ENCODE assay signal across 13 cellular contexts in genomic region chr19:10114651-10115391, GRCh38. TPM values are rescaled to one million over a fixed set of nuclear protein-coding genes. Genes with fewer than 3 reads are reported as not detected.
DNase-seq lines count a peak whose midpoint lies in the region; ATAC-seq lines count a peak whose summit lies in the region.
"Had no signal": no experiment of that assay in that cellular context is flagged by ENCODE, and none has a peak within 500 bp of the region (broad histone marks: within the 10 kb centered on the region; RNA-seq: fewer than 3 reads in every experiment).

No MANE protein-coding gene starts in this region.

- H3K9me2 ChIP-seq in GM23248 (ENCODE audit: insufficient read depth), result no peaks in the 10 kb centered on the region

- no peaks in the 10 kb centered on the region for H3K9me3 ChIP-seq in GM23248 (ENCODE audit: low read depth)
- H3K9me3 ChIP-seq: upper lobe of left lung had no signal

- H3K27ac ChIP-seq in GM23248, result no peak overlapping the region
- H3K27ac ChIP-seq: coronary artery, upper lobe of left lung had no signal

- H3K27me3 ChIP-seq in GM23248 (replicated peaks; ENCODE audit: insufficient read depth), result no peaks in the 10 kb centered on the region
- H3K27me3 ChIP-seq: upper lobe of left lung had no signal

- ATAC-seq in GM21723 (IDR thresholded peaks at IDR 0.05; ENCODE audit: unreplicated experiment), result no peak

- no peak overlapping the region for H3K4me3 ChIP-seq in GM23248
- H3K4me3 ChIP-seq: coronary artery, upper lobe of left lung had no signal

- H3K4me1 ChIP-seq in GM23248 (ENCODE audit: insufficient read depth), result peaks cover 4% of the 10 kb centered on the region; the same call in 1 of the 2 replicates

- peaks cover 30% of the 10 kb centered on the region for H3F3A ChIP-seq in GM23248 (ENCODE audit: insufficient read depth)

- no peak overlapping the region for H3K4me2 ChIP-seq in GM23248 (ENCODE audit: unreplicated experiment)

- DNase-seq in activated CD4-positive, alpha-beta T cell treated with anti-CD3 and anti-CD28 coated beads for 48 hours, result peak; percentile 48
- no peak for DNase-seq in activated CD4-positive, alpha-beta T cell treated with anti-CD3 and anti-CD28 coated beads, Interleukin-2, amount 50 U/mL, for 1 hour
- DNase-seq in GM23248, result peak; percentile 34
- peak; percentile 29 for DNase-seq in activated CD8-positive, alpha-beta memory T cell treated with anti-CD3 and anti-CD28 coated beads, Interleukin-2, amount 50 U/mL, for 4 hours
- DNase-seq in posterior vena cava (ENCODE audit: low spot score), result peak; percentile 68
- no peak for DNase-seq in NCI-H1105 treated with DMSO at 0.1 percent for 48 hours (lab: John Stamatoyannopoulos, UW)
- no peak for DNase-seq in CD1c-positive myeloid dendritic cell (ENCODE audit: extremely low spot score)
- DNase-seq: activated effector memory CD4-positive, alpha-beta T cell treated with anti-CD3 and anti-CD28 coated beads, Interleukin-2, amount 50 U/mL, for 16 hours; NCI-H524 treated with DMSO at 0.1 percent for 48 hours had no signal

- no peak overlapping the region for H3K9ac ChIP-seq in GM23248

- WGBS in GM23248 (ENCODE audit: low coverage in 1 of 2, low lambda C conversion rate in 2 of 2, missing lambda C conversion rate in 2 of 2), 2 experiments, result 79 to 82% methylated on average over 21 to 26 of the region's 26 CpGs

- H3K36me3 ChIP-seq in GM23248 (ENCODE audit: low read depth), result peaks cover 9% of the 10 kb centered on the region; the same call in 1 of the 2 replicates

- intact Hi-C loops in posterior vena cava (cut with DNase I), result loop anchor here (10.0 kb wide), 1 partner anchor 130 kb away; no protein-coding TSS in a partner anchor

- in situ Hi-C loops in GM23248 (cut with MboI), result no loop called here

- no peak overlapping the region for H2AFZ ChIP-seq in GM23248

- no peaks in the 10 kb centered on the region for H4K20me1 ChIP-seq in GM23248 (ENCODE audit: insufficient read depth)

- H3K79me2 ChIP-seq in GM23248 (ENCODE audit: insufficient read depth), result peaks cover 36% of the 10 kb centered on the region

RNA-seq across cellular contexts. Expression of gene P2RY11, which starts 3.3 kb away (rescaled TPM):
- 2.9 and 6.3 TPM in 2 replicates for total RNA-seq in GM23248 (2014; rRNA removed; shearing (Covaris generic))
- 2.5 and 2.8 TPM in 2 replicates for polyA plus RNA-seq in GM23248 (2016; fragmentation: Nextera tagmentation; extraction: Ambion mirVana)
- total RNA-seq in posterior vena cava, result 1 to 10 TPM; 6.3 to 6.5 TPM

RNA-seq across cellular contexts. Expression of gene EIF3G, which starts 4.9 kb away (rescaled TPM):
- 211 and 259 TPM in 2 replicates for total RNA-seq in GM23248 (2014; rRNA removed; shearing (Covaris generic))
- 176 and 179 TPM in 2 replicates for polyA plus RNA-seq in GM23248 (2016; fragmentation: Nextera tagmentation; extraction: Ambion mirVana)
- total RNA-seq in posterior vena cava, result 100 to 1,000 TPM; 140 to 157 TPM

RNA-seq across cellular contexts. Expression of gene PPAN, which starts 8.7 kb away (rescaled TPM):
- 39.7 and 47.0 TPM in 2 replicates for total RNA-seq in GM23248 (2014; rRNA removed; shearing (Covaris generic))
- polyA plus RNA-seq in GM23248 (2016; fragmentation: Nextera tagmentation; extraction: Ambion mirVana), result 44.2 and 47.7 TPM in 2 replicates
- 10 to 100 TPM; 21.9 to 27.8 TPM for total RNA-seq in posterior vena cava

RNA-seq across cellular contexts. Expression of gene ANGPTL6, which starts 12.3 kb away (rescaled TPM):
- 0.22 and 0.63 TPM in 2 replicates for total RNA-seq in GM23248 (2014; rRNA removed; shearing (Covaris generic))
- polyA plus RNA-seq in GM23248 (2016; fragmentation: Nextera tagmentation; extraction: Ambion mirVana), result 0.46 and 0.58 TPM in 2 replicates
- not detected for total RNA-seq in posterior vena cava
- total RNA-seq: frontal cortex had no signal

RNA-seq across cellular contexts. Expression of gene SHFL, which starts 28.7 kb away (rescaled TPM):
- total RNA-seq in GM23248 (2014; rRNA removed; shearing (Covaris generic)), result 30.6 and 33.0 TPM in 2 replicates
- 28.4 and 29.8 TPM in 2 replicates for polyA plus RNA-seq in GM23248 (2016; fragmentation: Nextera tagmentation; extraction: Ambion mirVana)
- total RNA-seq in posterior vena cava, result 10 to 100 TPM; 21.7 to 26.0 TPM

Comparison
In these comparisons a context has a peak if more than half of its experiments do, and no peak if none do; other contexts are left out.
1. DNase-seq: peak in activated CD4-positive, alpha-beta T cell treated with anti-CD3 and anti-CD28 coated beads for 48 hours (single experiment), GM23248 (single experiment), activated CD8-positive, alpha-beta memory T cell treated with anti-CD3 and anti-CD28 coated beads, Interleukin-2, amount 50 U/mL, for 4 hours (single experiment) and posterior vena cava (single experiment); none in activated CD4-positive, alpha-beta T cell treated with anti-CD3 and anti-CD28 coated beads, Interleukin-2, amount 50 U/mL, for 1 hour (single experiment), NCI-H1105 treated with DMSO at 0.1 percent for 48 hours (single experiment) and CD1c-positive myeloid dendritic cell (single experiment).